26 cellular contexts compared by ENCODE assay signal in the genomic region with DNA sequence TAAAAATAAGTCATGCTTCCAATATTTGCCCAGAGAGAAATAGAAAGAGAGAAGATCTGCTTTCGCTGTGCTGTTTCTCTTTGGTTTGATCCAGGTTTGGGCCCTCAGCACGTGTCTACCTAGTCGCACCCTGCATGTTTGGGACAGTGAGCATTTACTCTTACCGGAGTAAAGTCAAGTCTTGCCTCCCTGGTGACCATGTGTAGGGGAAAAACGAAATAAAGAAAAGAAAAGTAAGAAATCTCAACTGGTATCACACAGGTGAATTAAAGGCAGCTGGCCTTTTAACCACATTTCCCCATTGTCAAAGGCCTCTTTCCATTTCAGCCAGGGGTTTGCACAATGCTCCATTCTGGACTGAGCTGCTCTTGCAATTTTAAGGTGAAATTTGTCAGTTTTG.
"Had no signal": no experiment of that assay in that cellular context is flagged by ENCODE, and none has a peak within 500 bp of the region (broad histone marks: within the 10 kb centered on the region; RNA-seq: fewer than 3 reads in every experiment).

No MANE protein-coding gene starts in this region.

- H3K36me3 ChIP-seq: gastroesophageal sphincter, heart left ventricle, prostate gland, right atrium auricular region, stomach, thyroid gland, vagina had no signal

- H3K27me3 ChIP-seq: vagina had no signal

- H3K9me3 ChIP-seq: gastroesophageal sphincter, heart left ventricle, prostate gland, right atrium auricular region, stomach, thyroid gland, vagina had no signal

- H3K27ac Mint-ChIP-seq: memory B cell, natural killer cell had no signal

- DNase-seq: dorsolateral prefrontal cortex; effector CD4-positive, alpha-beta T cell; foreskin keratinocyte; heart left ventricle; kidney; natural killer cell; stimulated activated CD4-positive, alpha-beta T cell treated with anti-CD3 and anti-CD28 coated beads, Interleukin-12 subunit alpha, Interleukin-12 subunit beta, amount 100 ng/mL, for 4 hours; stimulated activated CD4-positive, alpha-beta T cell treated with anti-CD3 and anti-CD28 coated beads, Interleukin-1b, Interleukin-23, amount 100 ng/mL, for 48 hours; stimulated activated CD4-positive, alpha-beta T cell treated with anti-CD3 and anti-CD28 coated beads, Interleukin-4, amount 100 ng/mL, for 1 hour; stimulated activated CD8-positive, alpha-beta memory T cell treated with anti-CD3 and anti-CD28 coated beads, Interleukin-4, amount 100 ng/mL, for 48 hours; stimulated activated naive CD4-positive, alpha-beta T cell treated with Interleukin-2 at 50 U/mL for 16 hours; stomach; thyroid gland; trophoblast cell had no signal

- H3K4me3 ChIP-seq: dorsolateral prefrontal cortex, gastroesophageal sphincter, heart left ventricle, hepatocyte, lung, prostate gland, right atrium auricular region, smooth muscle cell, stomach, thyroid gland, vagina had no signal

- ATAC-seq: esophagus mucosa, gastroesophageal sphincter, heart left ventricle, natural killer cell, sciatic nerve had no signal

- H3K4me3 Mint-ChIP-seq: memory B cell, natural killer cell, neural crest cell had no signal

- H3K4me1 ChIP-seq: foreskin keratinocyte, prostate gland, right atrium auricular region, thyroid gland, vagina had no signal

- H3K27ac ChIP-seq: dorsolateral prefrontal cortex, epithelial cell of prostate, foreskin keratinocyte, gastroesophageal sphincter, heart left ventricle, hepatocyte, prostate gland, right atrium auricular region, stomach, thyroid gland, vagina had no signal

- H3K36me3 Mint-ChIP-seq: memory B cell, natural killer cell had no signal

- H3K9me3 Mint-ChIP-seq: memory B cell, natural killer cell, neural crest cell had no signal

- H3K4me1 Mint-ChIP-seq: memory B cell had no signal
